In genomic region chr1:161196521-161197451, GRCh38 we compare ENCODE assay signal across 9 cellular contexts. TPM values are rescaled to one million over a fixed set of nuclear protein-coding genes. Genes with fewer than 3 reads are reported as not detected.
DNase-seq lines count a peak whose midpoint lies in the region; ATAC-seq and TF ChIP-seq lines count a peak whose summit lies in the region.
"Had no signal": no experiment of that assay in that cellular context is flagged by ENCODE, and none has a peak within 500 bp of the region (broad histone marks: within the 10 kb centered on the region; RNA-seq: fewer than 3 reads in every experiment).

No MANE protein-coding gene starts in this region.

- intact Hi-C loops in heart left ventricle (cut with DNase I), result loop anchor here in 1 of 10 donors (10.0 kb wide), 1 partner anchor 188 kb away; no protein-coding TSS in a partner anchor
- intact Hi-C loops in psoas muscle (cut with DNase I), result no loop called here
- intact Hi-C loops in PC-9 (cut with micrococcal nuclease; ENCODE audit: unreplicated experiment), result no loop called here

- H4K20me1 ChIP-seq in PC-9 (ENCODE audit: insufficient read depth), result no peaks in the 10 kb centered on the region

- H3K9me3 Mint-ChIP-seq in WTC11, result no peaks in the 10 kb centered on the region

- no peak for TF ChIP-seq POLR2A in heart left ventricle (IDR thresholded peaks at IDR 0.05)

- H3K27ac ChIP-seq in heart left ventricle, result peak overlapping the region in 10 of 12 donors; percentile 93 to 99 (median 96)
- peak overlapping the region; percentile 78 for H3K27ac ChIP-seq in psoas muscle
- H3K27ac ChIP-seq in PC-9, result no peak overlapping the region

- TF ChIP-seq CTCF in BJ (IDR thresholded peaks at IDR 0.05; ENCODE audit: insufficient read depth, low read depth, low read length), result no peak
- no peak for TF ChIP-seq CTCF in WTC11 (IDR thresholded peaks at IDR 0.05)
- TF ChIP-seq CTCF in heart left ventricle (IDR thresholded peaks at IDR 0.05), result no peak
- TF ChIP-seq CTCF in psoas muscle (IDR thresholded peaks at IDR 0.05), result no peak
- no peak for TF ChIP-seq CTCF in PC-9 (conservative IDR thresholded peaks at IDR 0.05)

- 66 to 72% (median 69%) methylated on average over 23 to 27 of the region's 27 CpGs for WGBS in heart left ventricle, 4 donors
- WGBS in psoas muscle, 3 donors, result 70 to 73% (median 70%) methylated on average over 26 to 27 of the region's 27 CpGs

- DNase-seq in BJ (ENCODE audit: low read depth) (peak; percentile 71), WTC11 (ENCODE audit: low spot score) (no peak), heart left ventricle (peak; percentile 54 to 72 (median 58)), psoas muscle (peak; percentile 52 to 70), HEK293T (ENCODE audit: extremely low spot score) (no peak), HK-2 (ENCODE audit: unreplicated experiment) (no peak), PC-9 (no peak), SKM-1 treated with dmso at 0.1 percent for 144 hours (lab: John Stamatoyannopoulos, UW; ENCODE audit: unreplicated experiment) (no peak)
- DNase-seq: NCI-H446 treated with DMSO at 0.1 percent for 48 hours had no signal

- POLR2A ChIA-PET in BJ (lab: Charles Lee), result interaction anchor here (0.6 kb wide), 2 partner anchors 79 to 142 kb away, joined by 3 to 6 read pairs; partner anchors contain the start of genes NIT1 and PFDN2
- POLR2A ChIA-PET in WTC11 (lab: Charles Lee), result no interaction called here
- POLR2A ChIA-PET in HEK293T (lab: Yijun Ruan, JAX), result interaction anchor here (1.0 kb wide), 1 partner anchor 193 kb away, joined by 3 read pairs; no protein-coding TSS in a partner anchor
- POLR2A ChIA-PET in PC-9 (lab: Charles Lee; ENCODE audit: unreplicated experiment), result no interaction called here

- H3K27ac Mint-ChIP-seq in WTC11, result no peak overlapping the region

- H3K36me3 ChIP-seq in BJ (ENCODE audit: control insufficient read depth, insufficient read depth, low read length), result peaks cover 8% of the 10 kb centered on the region
- H3K36me3 ChIP-seq in heart left ventricle, result peaks cover 0 to 40% (median 3%) of the 10 kb centered on the region in 9 donors
- H3K36me3 ChIP-seq in psoas muscle (ENCODE audit: insufficient read depth in 1 of 2, low read depth in 1 of 2), result no peaks in the 10 kb centered on the region
- no peaks in the 10 kb centered on the region for H3K36me3 ChIP-seq in PC-9 (ENCODE audit: low read depth)

- H3K4me3 ChIP-seq in BJ (ENCODE audit: low read depth, low read length) (peak overlapping the region; percentile 40), heart left ventricle (peak overlapping the region; percentile 13 to 62 (median 56)), psoas muscle (peak overlapping the region; percentile 64), PC-9 (no peak overlapping the region)

- H3K27me3 Mint-ChIP-seq in WTC11 (ENCODE audit: low read depth), result no peaks in the 10 kb centered on the region

- CTCF ChIA-PET in BJ (lab: Yijun Ruan, JAX) (interaction anchor here (0.5 to 2.9 kb wide), 10 partner anchors 10 to 40 kb away, joined by 3 to 18 read pairs (median 4); partner anchors contain the start of genes B4GALT3 and TOMM40L), WTC11 (lab: Charles Lee) (interaction anchor here (0.6 to 3.3 kb wide), 7 partner anchors 9 to 109 kb away, joined by 3 to 19 read pairs (median 4); partner anchors contain the start of genes PPOX and TOMM40L), HEK293T (lab: Yijun Ruan, JAX) (interaction anchor here (0.6 kb wide), 1 partner anchor 194 kb away, joined by 3 read pairs; no protein-coding TSS in a partner anchor), PC-9 (lab: Charles Lee) (no interaction called here)

- H3K36me3 Mint-ChIP-seq in WTC11, result 0 out of 2 replicates have a peak, but pooled peaks cover 1% of the 10 kb centered on the region

- no peaks in the 10 kb centered on the region for H3K79me2 ChIP-seq in PC-9 (ENCODE audit: low read depth)

- peaks cover 56% of the 10 kb centered on the region for H3K4me1 Mint-ChIP-seq in WTC11

- H3K9me3 ChIP-seq in heart left ventricle (no peaks in the 10 kb centered on the region), psoas muscle (no peaks in the 10 kb centered on the region), PC-9 (ENCODE audit: insufficient read depth, low read depth) (no peaks in the 10 kb centered on the region)

- H3K4me3 Mint-ChIP-seq in WTC11, result peak overlapping the region; percentile 62

- H3K27me3 ChIP-seq in BJ (ENCODE audit: control insufficient read depth, insufficient read depth, low read length), result no peaks in the 10 kb centered on the region
- no peaks in the 10 kb centered on the region for H3K27me3 ChIP-seq in heart left ventricle
- no peaks in the 10 kb centered on the region for H3K27me3 ChIP-seq in psoas muscle (ENCODE audit: insufficient read depth in 3 of 3, low read length in 2 of 3)
- H3K27me3 ChIP-seq in PC-9 (ENCODE audit: insufficient read depth, low read depth), result no peaks in the 10 kb centered on the region

- no TSS peak for BruUV-seq in PC-9 (replicated peaks; lab: Mats Ljungman, UMichigan)

- no peaks in the 10 kb centered on the region for H3K9me2 ChIP-seq in PC-9 (ENCODE audit: insufficient read depth)

- H2AFZ ChIP-seq in PC-9, result no peak overlapping the region

- H3F3A ChIP-seq in PC-9 (ENCODE audit: insufficient read depth, low read depth), result peaks cover 5% of the 10 kb centered on the region; the same call in 1 of the 2 replicates

- H3K4me1 ChIP-seq in heart left ventricle, result peaks cover 0 to 92% (median 71%) of the 10 kb centered on the region in 12 donors
- H3K4me1 ChIP-seq in psoas muscle, result peaks cover 16% of the 10 kb centered on the region
- H3K4me1 ChIP-seq in PC-9 (replicated peaks; ENCODE audit: insufficient read depth), result peaks cover 13% of the 10 kb centered on the region

- ATAC-seq in WTC11 (no peak), heart left ventricle (peak in 2 of 4 donors; percentile 0 to 1), psoas muscle (no peak)

- no peak overlapping the region for H3K4me2 ChIP-seq in PC-9

TF ChIP-seq in WTC11, 78 proteins besides CTCF, POLR2A, EP300 and RAD21:
- TF ChIP-seq ZNF671 (CRISPR knock-in tag; IDR thresholded peaks at IDR 0.05), result no peak
- TF ChIP-seq, protein P1, sequence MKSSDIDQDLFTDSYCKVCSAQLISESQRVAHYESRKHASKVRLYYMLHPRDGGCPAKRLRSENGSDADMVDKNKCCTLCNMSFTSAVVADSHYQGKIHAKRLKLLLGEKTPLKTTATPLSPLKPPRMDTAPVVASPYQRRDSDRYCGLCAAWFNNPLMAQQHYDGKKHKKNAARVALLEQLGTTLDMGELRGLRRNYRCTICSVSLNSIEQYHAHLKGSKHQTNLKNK (CRISPR knock-in tag; IDR thresholded peaks at IDR 0.05), result no peak
- no peak for TF ChIP-seq CREB1 (CRISPR knock-in tag; IDR thresholded peaks at IDR 0.05)
- 0 out of 2 replicates have a peak, but pooled peaks have one; percentile 43 for TF ChIP-seq FOXP1 (CRISPR knock-in tag; IDR thresholded peaks at IDR 0.05; ENCODE audit: borderline replicate concordance)
TF ChIP-seq in WTC11: peak in this region for 1.

TF ChIP-seq in HEK293T, 16 proteins besides CTCF, POLR2A, EP300 and RAD21 (continues in another document):
- TF ChIP-seq FOXM1 (IDR thresholded peaks at IDR 0.05; ENCODE audit: borderline replicate concordance) (no peak), L3MBTL2 (conservative IDR thresholded peaks at IDR 0.05) (no peak), FOXA1 (IDR thresholded peaks at IDR 0.05) (no peak), TARDBP (IDR thresholded peaks at IDR 0.05) (no peak), ARNT (IDR thresholded peaks at IDR 0.05) (no peak), BHLHE40 (IDR thresholded peaks at IDR 0.05; ENCODE audit: borderline replicate concordance) (no peak), FOXK2 (IDR thresholded peaks at IDR 0.05) (no peak), SUZ12 (IDR thresholded peaks at IDR 0.05) (no peak), HDGF (IDR thresholded peaks at IDR 0.05; ENCODE audit: borderline replicate concordance) (no peak)

RNA-seq across cellular contexts. Expression of gene ADAMTS4, which starts 2.1 kb away (rescaled TPM):
- polyA plus RNA-seq in BJ (2011; rRNA removed) (0.99 and 1.3 TPM in 2 replicates), heart left ventricle (1 to 10 TPM; 5.7 to 6.1 TPM), psoas muscle (1 to 10 TPM in 1 of 3 donors, under 1 TPM in 2; 0.88 to 1.3 (median 0.92) TPM)
- 4.1 and 4.2 TPM in 2 replicates for polyA minus RNA-seq in BJ (2011; rRNA and poly(A)+ RNA removed)
- total RNA-seq in WTC11 (2021) (9.1 to 11.2 TPM (median 10.0 TPM) in 3 replicates), heart left ventricle (10 to 100 TPM in 3 of 9 donors, 1 to 10 TPM in 6; 1.6 to 65.2 (median 8.4) TPM), psoas muscle (1 to 10 TPM; 1.3 to 8.9 (median 5.2) TPM), PC-9 (2021) (0.08 TPM in 1 of 2 replicates, not detected in the other)

RNA-seq across cellular contexts. Expression of gene NDUFS2, which starts 5.4 kb away (rescaled TPM):
- polyA plus RNA-seq in BJ (2011; rRNA removed) (129 TPM in 2 replicates), heart left ventricle (100 to 1,000 TPM; 157 to 189 TPM), psoas muscle (100 to 1,000 TPM; 207 to 270 (median 232) TPM)
- 91.0 and 163 TPM in 2 replicates for polyA minus RNA-seq in BJ (2011; rRNA and poly(A)+ RNA removed)
- total RNA-seq in WTC11 (2021) (105 to 108 TPM (median 105 TPM) in 3 replicates), heart left ventricle (100 to 1,000 TPM; 214 to 460 (median 297) TPM), psoas muscle (100 to 1,000 TPM; 204 to 336 (median 272) TPM), PC-9 (2021) (99.5 and 107 TPM in 2 replicates)

RNA-seq across cellular contexts. Expression of gene FCER1G, which starts 18.3 kb away (rescaled TPM):
- polyA plus RNA-seq in BJ (2011; rRNA removed) (0.38 and 0.47 TPM in 2 replicates), heart left ventricle (10 to 100 TPM; 14.6 to 40.0 TPM), psoas muscle (10 to 100 TPM in 2 of 3 donors, 1 to 10 TPM in 1; 8.3 to 23.5 (median 12.4) TPM)
- polyA minus RNA-seq in BJ (2011; rRNA and poly(A)+ RNA removed), result 0.77 TPM in 1 of 2 replicates, not detected in the other
- total RNA-seq in WTC11 (2021) (0.48 to 1.0 TPM (median 0.85 TPM) in 3 replicates), heart left ventricle (100 to 1,000 TPM in 1 of 9 donors, 10 to 100 TPM in 5, 1 to 10 TPM in 3; 2.9 to 157 (median 17.1) TPM), psoas muscle (10 to 100 TPM in 2 of 4 donors, 1 to 10 TPM in 2; 3.3 to 11.3 (median 9.7) TPM), PC-9 (2021) (1.3 TPM in 1 of 2 replicates, not detected in the other)

RNA-seq across cellular contexts. Expression of gene B4GALT3, which starts 19.5 kb away (rescaled TPM):
- polyA plus RNA-seq in BJ (2011; rRNA removed) (24.7 and 39.0 TPM in 2 replicates), heart left ventricle (10 to 100 TPM; 13.4 to 40.8 TPM), psoas muscle (10 to 100 TPM; 29.3 to 48.1 (median 30.9) TPM)
- 14.4 and 18.5 TPM in 2 replicates for polyA minus RNA-seq in BJ (2011; rRNA and poly(A)+ RNA removed)
- total RNA-seq in WTC11 (2021) (40.1 to 44.8 TPM (median 40.7 TPM) in 3 replicates), heart left ventricle (10 to 100 TPM; 18.2 to 34.1 (median 22.4) TPM), psoas muscle (10 to 100 TPM; 16.3 to 32.8 (median 28.9) TPM), PC-9 (2021) (35.5 and 47.8 TPM in 2 replicates)

RNA-seq across cellular contexts. Expression of gene APOA2, which starts 26.6 kb away (rescaled TPM):
- polyA plus RNA-seq in BJ (2011; rRNA removed) (not detected in 2 replicates), heart left ventricle (not detected), psoas muscle (not detected)
- polyA minus RNA-seq in BJ (2011; rRNA and poly(A)+ RNA removed), result not detected in 2 replicates
- total RNA-seq in WTC11 (2021) (1.9 to 2.5 TPM (median 2.2 TPM) in 3 replicates), heart left ventricle (not detected), psoas muscle (under 1 TPM in 1 of 4 donors, not detected in 3; 0.86 TPM), PC-9 (2021) (not detected in 2 replicates)

Comparison
In these comparisons a context has a peak if more than half of its experiments do, and no peak if none do; other contexts are left out.
1. DNase-seq: peak in BJ (single experiment), heart left ventricle (5 of 5) and psoas muscle (2 of 2); none in WTC11 (single experiment), HEK293T (single experiment), HK-2 (single experiment), PC-9 (0 of 2) and SKM-1 treated with dmso at 0.1 percent for 144 hours (single experiment).
2. POLR2A ChIA-PET loops: an anchor here in BJ (0.6 kb wide) and HEK293T (1.0 kb wide); none called in WTC11 and PC-9.